In genomic region chr3:9151240-9151639, GRCh38 we compare ENCODE assay signal across 23 cellular contexts.
DNase-seq lines count a peak whose midpoint lies in the region; ATAC-seq and TF ChIP-seq lines count a peak whose summit lies in the region.
"Had no signal": no experiment of that assay in that cellular context is flagged by ENCODE, and none has a peak within 500 bp of the region (broad histone marks: within the 10 kb centered on the region; RNA-seq: fewer than 3 reads in every experiment).

No MANE protein-coding gene starts in this region.

- H3K27ac ChIP-seq in RWPE1 (peak overlapping the region; percentile 77), Karpas-422 (ENCODE audit: low read length) (no peak overlapping the region)
- H3K27ac ChIP-seq: ovary, SK-N-MC had no signal

- H3K79me2 ChIP-seq in Karpas-422 (ENCODE audit: low read length), result no peaks in the 10 kb centered on the region

- POLR2A ChIA-PET in RWPE1 (lab: Yijun Ruan, JAX; ENCODE audit: low non-redundant PET), result no interaction called here

- TF ChIP-seq CTCF in AG09319 (IDR thresholded peaks at IDR 0.05; ENCODE audit: low read depth, low read length) (no peak), RWPE1 (conservative IDR thresholded peaks at IDR 0.05; ENCODE audit: low read depth) (no peak)

- H3K9me3 ChIP-seq in Karpas-422 (ENCODE audit: low read length), result no peaks in the 10 kb centered on the region
- H3K9me3 ChIP-seq: ovary had no signal

- H3K36me3 ChIP-seq in Karpas-422 (ENCODE audit: insufficient read depth, low read length), result no peaks in the 10 kb centered on the region
- H3K36me3 ChIP-seq: ovary had no signal

- no peaks in the 10 kb centered on the region for H3K27me3 ChIP-seq in Karpas-422 (ENCODE audit: low read length)
- H3K27me3 ChIP-seq: ovary had no signal

- H4K20me1 ChIP-seq in Karpas-422 (ENCODE audit: insufficient read depth, low read depth, low read length), result no peaks in the 10 kb centered on the region

- H3K4me3 ChIP-seq in Karpas-422 (ENCODE audit: low read length), result no peak overlapping the region
- H3K4me3 ChIP-seq: K562, ovary, SK-N-MC had no signal

- H2AFZ ChIP-seq in Karpas-422 (ENCODE audit: low read length), result no peak overlapping the region

- H3K4me1 ChIP-seq in Karpas-422 (ENCODE audit: low read length), result peaks cover 9% of the 10 kb centered on the region

- CTCF ChIA-PET in RWPE1 (lab: Yijun Ruan, JAX), result no interaction called here

- ATAC-seq in GM18868 (IDR thresholded peaks at IDR 0.05; ENCODE audit: unreplicated experiment) (no peak), GM18502 (IDR thresholded peaks at IDR 0.05; ENCODE audit: poor library complexity, unreplicated experiment) (no peak), HG03439 (IDR thresholded peaks at IDR 0.05; ENCODE audit: unreplicated experiment) (no peak)
- ATAC-seq: activated CD4-positive, CD25-positive, alpha-beta regulatory T cell treated with anti-CD3 and anti-CD28 coated beads, Interleukin-2, amount 50 U/mL, for 24 hours; activated CD8-positive, alpha-beta T cell treated with anti-CD3 and anti-CD28 coated beads, Interleukin-2, amount 10 ng/mL, durations not matched to agents 7 days and 5 days; K562; right cardiac atrium had no signal

- no peak overlapping the region for H3K4me2 ChIP-seq in Karpas-422 (ENCODE audit: low read depth, low read length, poor library complexity, severe bottlenecking)

- H3K9me2 ChIP-seq in Karpas-422 (replicated peaks; ENCODE audit: insufficient read depth, low read length), result no peaks in the 10 kb centered on the region

- no peak overlapping the region for H3K9ac ChIP-seq in Karpas-422 (ENCODE audit: low read length)

- DNase-seq in AG09319 (ENCODE audit: extremely low read depth, low read depth) (peak; percentile 11), GM04504 (ENCODE audit: low read depth) (peak; percentile 21), RWPE1 (ENCODE audit: low spot score) (no peak), fibroblast of the conjunctiva (ENCODE audit: low read depth) (peak; percentile 10), Karpas-422 (no peak)
- DNase-seq: activated CD8-positive, alpha-beta T cell treated with anti-CD3 and anti-CD28 coated beads, Interleukin-2, amount 10 ng/mL, durations not matched to agents 7 days and 5 days; activated naive CD4-positive, alpha-beta T cell; activated T-cell treated with anti-CD3 and anti-CD28 coated beads, Interleukin-2, amount 50 U/mL, for 24 hours; CD4-positive, alpha-beta T cell; central memory CD4-positive, alpha-beta T cell; mesendoderm; naive B cell; NCI-H1092; NCI-H2029 treated with DMSO at 0.1 percent for 48 hours; NCI-H446; ovary; right cardiac atrium had no signal

Comparison
In these comparisons a context has a peak if more than half of its experiments do, and no peak if none do; other contexts are left out.
1. DNase-seq: peak in AG09319 (single experiment), GM04504 (single experiment) and fibroblast of the conjunctiva (single experiment); none in RWPE1 (single experiment) and Karpas-422 (single experiment).